25 cellular contexts compared by ENCODE assay signal in the genomic region with DNA sequence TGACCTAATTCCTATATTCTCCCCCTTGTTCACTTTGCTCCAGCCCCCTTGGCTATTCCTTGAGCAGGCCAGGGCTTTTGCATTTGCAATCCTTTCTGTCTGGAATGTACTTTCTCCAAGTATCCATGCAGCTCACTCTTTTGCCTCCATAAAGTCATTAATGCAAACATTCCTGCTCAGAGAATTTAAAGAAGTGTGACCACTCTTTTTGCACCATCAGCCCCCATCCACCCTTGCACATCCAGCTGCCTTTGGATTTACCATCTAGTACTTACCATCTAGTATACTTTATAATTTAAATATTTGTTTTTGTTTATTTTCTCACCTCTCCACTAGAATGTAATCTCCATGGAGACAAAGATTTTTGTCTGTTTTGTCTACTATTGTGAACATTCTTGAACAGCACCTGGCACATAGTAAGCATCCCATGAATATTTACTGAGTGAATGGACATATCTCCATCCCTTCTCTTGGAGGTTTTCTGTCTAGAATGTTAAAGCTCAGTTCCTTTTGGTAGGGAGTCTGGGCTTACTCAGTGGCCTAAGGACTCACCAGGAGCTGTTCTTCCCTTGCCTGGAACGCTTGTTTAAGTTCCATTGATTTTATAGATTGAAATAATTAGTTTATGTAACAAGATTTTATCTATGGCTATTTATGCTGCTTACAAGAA. TPM values are rescaled to one million over a fixed set of nuclear protein-coding genes. Genes with fewer than 3 reads are reported as not detected.
DNase-seq lines count a peak whose midpoint lies in the region; ATAC-seq and TF ChIP-seq lines count a peak whose summit lies in the region.
"Had no signal": no experiment of that assay in that cellular context is flagged by ENCODE, and none has a peak within 500 bp of the region (broad histone marks: within the 10 kb centered on the region; RNA-seq: fewer than 3 reads in every experiment).

No MANE protein-coding gene starts in this region.

- peaks cover 73% of the 10 kb centered on the region for H3K36me3 Mint-ChIP-seq in activated CD8-positive, alpha-beta T cell treated with anti-CD3 and anti-CD28 coated beads for 36 hours (ENCODE audit: low read depth)
- peaks cover 61% of the 10 kb centered on the region for H3K36me3 Mint-ChIP-seq in activated CD8-positive, alpha-beta T cell treated with anti-CD3 and anti-CD28 coated beads, Interleukin-2, amount 10 ng/mL, durations not matched to agents 7 days and 5 days (ENCODE audit: low read depth)
- H3K36me3 Mint-ChIP-seq in CD8-positive, alpha-beta memory T cell, result peaks cover 43 to 70% (median 45%) of the 10 kb centered on the region in 3 donors
- H3K36me3 Mint-ChIP-seq in immature natural killer cell, result peaks cover 32 to 56% (median 46%) of the 10 kb centered on the region in 3 donors
- H3K36me3 Mint-ChIP-seq in stimulated activated naive B cell treated with anti-CD40 and anti-IgM and Interleukin-4, amounts not matched to agents 10 μg/mL and 1 μg/mL and 100 μg/mL, for 72 hours, result peaks cover 54 to 78% of the 10 kb centered on the region in 2 donors
- peaks cover 72% of the 10 kb centered on the region for H3K36me3 Mint-ChIP-seq in activated naive CD8-positive, alpha-beta T cell treated with anti-CD3 and anti-CD28 coated beads for 36 hours

- H3K27ac ChIP-seq in CD8-positive, alpha-beta memory T cell (ENCODE audit: low read depth, low read length), result no peak overlapping the region
- H3K27ac ChIP-seq: BLaER1, PC-9, SJCRH30 had no signal

- H3K4me1 Mint-ChIP-seq in activated CD8-positive, alpha-beta T cell treated with anti-CD3 and anti-CD28 coated beads for 36 hours (ENCODE audit: low read depth), result peaks cover 82% of the 10 kb centered on the region
- H3K4me1 Mint-ChIP-seq in activated CD8-positive, alpha-beta T cell treated with anti-CD3 and anti-CD28 coated beads, Interleukin-2, amount 10 ng/mL, durations not matched to agents 7 days and 5 days (ENCODE audit: low read depth), result peaks cover 3% of the 10 kb centered on the region
- peaks cover 73 to 100% (median 77%) of the 10 kb centered on the region in 3 donors for H3K4me1 Mint-ChIP-seq in CD8-positive, alpha-beta memory T cell
- peaks cover 79 to 100% of the 10 kb centered on the region in 2 donors for H3K4me1 Mint-ChIP-seq in immature natural killer cell
- H3K4me1 Mint-ChIP-seq in stimulated activated naive B cell treated with anti-CD40 and anti-IgM and Interleukin-4, amounts not matched to agents 10 μg/mL and 1 μg/mL and 100 μg/mL, for 72 hours, result peaks cover 51 to 84% of the 10 kb centered on the region in 2 donors
- H3K4me1 Mint-ChIP-seq in activated naive CD8-positive, alpha-beta T cell treated with anti-CD3 and anti-CD28 coated beads for 36 hours, result peaks cover 55% of the 10 kb centered on the region

- peaks cover 33% of the 10 kb centered on the region for H3K4me1 ChIP-seq in CD8-positive, alpha-beta memory T cell (ENCODE audit: insufficient read depth, low read length)
- H3K4me1 ChIP-seq: BLaER1, SJCRH30 had no signal

- H3K4me3 Mint-ChIP-seq in activated CD8-positive, alpha-beta T cell treated with anti-CD3 and anti-CD28 coated beads for 36 hours, result no peak overlapping the region
- no peak overlapping the region for H3K4me3 Mint-ChIP-seq in activated CD8-positive, alpha-beta T cell treated with anti-CD3 and anti-CD28 coated beads, Interleukin-2, amount 10 ng/mL, durations not matched to agents 7 days and 5 days
- peak overlapping the region in 3 of 7 donors; percentile 7 to 74 (median 33) for H3K4me3 Mint-ChIP-seq in CD8-positive, alpha-beta memory T cell
- H3K4me3 Mint-ChIP-seq in immature natural killer cell, result no peak overlapping the region
- no peak overlapping the region for H3K4me3 Mint-ChIP-seq in stimulated activated naive B cell treated with anti-CD40 and anti-IgM and Interleukin-4, amounts not matched to agents 10 μg/mL and 1 μg/mL and 100 μg/mL, for 72 hours
- H3K4me3 Mint-ChIP-seq in activated naive CD8-positive, alpha-beta T cell treated with anti-CD3 and anti-CD28 coated beads for 36 hours, result no peak overlapping the region

- POLR2A ChIA-PET in activated CD8-positive, alpha-beta T cell treated with anti-CD3 and anti-CD28 coated beads for 36 hours (lab: Charles Lee), result no interaction called here
- POLR2A ChIA-PET in activated CD8-positive, alpha-beta T cell treated with anti-CD3 and anti-CD28 coated beads, Interleukin-2, amount 10 ng/mL, durations not matched to agents 7 days and 5 days (lab: Charles Lee), result no interaction called here
- POLR2A ChIA-PET in CD8-positive, alpha-beta memory T cell (lab: Charles Lee), result no interaction called here

- TF ChIP-seq CTCF in activated CD8-positive, alpha-beta T cell treated with anti-CD3 and anti-CD28 coated beads for 36 hours (IDR thresholded peaks at IDR 0.05), result no peak

- peaks cover 4% of the 10 kb centered on the region for H3K9me3 ChIP-seq in CD8-positive, alpha-beta memory T cell (ENCODE audit: low read length)

- CTCF ChIA-PET in activated CD8-positive, alpha-beta T cell treated with anti-CD3 and anti-CD28 coated beads for 36 hours (lab: Charles Lee), result interaction anchor here (1.2 to 1.4 kb wide), 2 partner anchors 16 to 29 kb away, joined by 3 to 5 read pairs; no protein-coding TSS in a partner anchor
- CTCF ChIA-PET in activated CD8-positive, alpha-beta T cell treated with anti-CD3 and anti-CD28 coated beads, Interleukin-2, amount 10 ng/mL, durations not matched to agents 7 days and 5 days (lab: Charles Lee), result interaction anchor here (1.4 to 2.2 kb wide), 3 partner anchors 12 to 19 kb away, joined by 3 to 8 read pairs (median 3); no protein-coding TSS in a partner anchor
- CTCF ChIA-PET in CD8-positive, alpha-beta memory T cell (lab: Charles Lee), result no interaction called here

- intact Hi-C loops in activated CD8-positive, alpha-beta T cell treated with anti-CD3 and anti-CD28 coated beads for 36 hours (cut with micrococcal nuclease), result no loop called here

- no peak overlapping the region for H3K4me3 ChIP-seq in CD8-positive, alpha-beta memory T cell (ENCODE audit: low read length)
- H3K4me3 ChIP-seq: BLaER1, GM12878, MG63, PC-9, SJCRH30 had no signal

- no peaks in the 10 kb centered on the region for H3K27me3 ChIP-seq in CD8-positive, alpha-beta memory T cell (ENCODE audit: insufficient read depth, low read length, poor library complexity, severe bottlenecking)
- H3K27me3 ChIP-seq: BLaER1, SJCRH30 had no signal

- peaks cover 16% of the 10 kb centered on the region for H3K36me3 ChIP-seq in CD8-positive, alpha-beta memory T cell (ENCODE audit: insufficient read depth, low read length)
- H3K36me3 ChIP-seq: BLaER1, MG63, SJCRH30 had no signal

- no peaks in the 10 kb centered on the region for H3K27me3 Mint-ChIP-seq in activated CD8-positive, alpha-beta T cell treated with anti-CD3 and anti-CD28 coated beads for 36 hours
- no peaks in the 10 kb centered on the region for H3K27me3 Mint-ChIP-seq in activated CD8-positive, alpha-beta T cell treated with anti-CD3 and anti-CD28 coated beads, Interleukin-2, amount 10 ng/mL, durations not matched to agents 7 days and 5 days (ENCODE audit: low read depth)
- no peaks in the 10 kb centered on the region for H3K27me3 Mint-ChIP-seq in CD8-positive, alpha-beta memory T cell
- H3K27me3 Mint-ChIP-seq in immature natural killer cell (ENCODE audit: low read depth in 3 of 3), result no peaks in the 10 kb centered on the region
- H3K27me3 Mint-ChIP-seq in stimulated activated naive B cell treated with anti-CD40 and anti-IgM and Interleukin-4, amounts not matched to agents 10 μg/mL and 1 μg/mL and 100 μg/mL, for 72 hours, result no peaks in the 10 kb centered on the region
- no peaks in the 10 kb centered on the region for H3K27me3 Mint-ChIP-seq in activated naive CD8-positive, alpha-beta T cell treated with anti-CD3 and anti-CD28 coated beads for 36 hours
- H3K27me3 Mint-ChIP-seq: CD4-positive, alpha-beta memory T cell had no signal

- peaks cover 38% of the 10 kb centered on the region for H3K9me3 Mint-ChIP-seq in activated CD8-positive, alpha-beta T cell treated with anti-CD3 and anti-CD28 coated beads for 36 hours
- peaks cover 28% of the 10 kb centered on the region for H3K9me3 Mint-ChIP-seq in activated CD8-positive, alpha-beta T cell treated with anti-CD3 and anti-CD28 coated beads, Interleukin-2, amount 10 ng/mL, durations not matched to agents 7 days and 5 days (ENCODE audit: insufficient read depth)
- peaks cover 9 to 21% (median 10%) of the 10 kb centered on the region in 5 donors for H3K9me3 Mint-ChIP-seq in CD8-positive, alpha-beta memory T cell
- H3K9me3 Mint-ChIP-seq in immature natural killer cell, result peaks cover under 1 to 10% (median 4%) of the 10 kb centered on the region in 6 donors
- H3K9me3 Mint-ChIP-seq in stimulated activated naive B cell treated with anti-CD40 and anti-IgM and Interleukin-4, amounts not matched to agents 10 μg/mL and 1 μg/mL and 100 μg/mL, for 72 hours, result peaks cover 13 to 25% of the 10 kb centered on the region in 2 donors
- H3K9me3 Mint-ChIP-seq in activated naive CD8-positive, alpha-beta T cell treated with anti-CD3 and anti-CD28 coated beads for 36 hours, result peaks cover 31% of the 10 kb centered on the region

- no peak for DNase-seq in activated CD8-positive, alpha-beta T cell treated with anti-CD3 and anti-CD28 coated beads for 36 hours
- DNase-seq in activated CD8-positive, alpha-beta T cell treated with anti-CD3 and anti-CD28 coated beads, Interleukin-2, amount 10 ng/mL, durations not matched to agents 7 days and 5 days, result no peak
- no peak for DNase-seq in CD8-positive, alpha-beta memory T cell
- DNase-seq in immature natural killer cell (no peak), AG20443 (ENCODE audit: low spot score) (no peak)
- no peak for DNase-seq in stimulated activated naive B cell treated with anti-CD40 and anti-IgM and Interleukin-4, amounts not matched to agents 10 μg/mL and 1 μg/mL and 100 μg/mL, for 72 hours
- DNase-seq in activated naive CD8-positive, alpha-beta T cell treated with anti-CD3 and anti-CD28 coated beads for 36 hours, result no peak
- DNase-seq: 8988T; ACHN; CD4-positive, alpha-beta memory T cell; DMS 273 treated with DMSO at 0.1 percent for 48 hours; DMS79; EL; HCEC 1CT; MG63; NCI-H2029; NCI-H446 treated with DMSO at 0.1 percent for 48 hours; NCI-H526 treated with DMSO at 0.1 percent for 48 hours; PC-9; SJCRH30 had no signal

- ATAC-seq in activated CD8-positive, alpha-beta T cell treated with anti-CD3 and anti-CD28 coated beads for 36 hours, result no peak
- ATAC-seq in activated CD8-positive, alpha-beta T cell treated with anti-CD3 and anti-CD28 coated beads, Interleukin-2, amount 10 ng/mL, durations not matched to agents 7 days and 5 days, result no peak
- no peak for ATAC-seq in stimulated activated naive B cell treated with anti-CD40 and anti-IgM and Interleukin-4, amounts not matched to agents 10 μg/mL and 1 μg/mL and 100 μg/mL, for 72 hours (replicated peaks)
- ATAC-seq in GM19324 (IDR thresholded peaks at IDR 0.05; ENCODE audit: low FRiP score, unreplicated experiment), result no peak
- ATAC-seq: GM12878 had no signal

- peak overlapping the region; percentile 14 for H3K27ac Mint-ChIP-seq in activated CD8-positive, alpha-beta T cell treated with anti-CD3 and anti-CD28 coated beads for 36 hours
- no peak overlapping the region for H3K27ac Mint-ChIP-seq in activated CD8-positive, alpha-beta T cell treated with anti-CD3 and anti-CD28 coated beads, Interleukin-2, amount 10 ng/mL, durations not matched to agents 7 days and 5 days
- H3K27ac Mint-ChIP-seq in CD8-positive, alpha-beta memory T cell, result peak overlapping the region in 6 of 8 donors; percentile 1 to 81 (median 58)
- H3K27ac Mint-ChIP-seq in immature natural killer cell, result peak overlapping the region; percentile 12 to 76 (median 63)
- H3K27ac Mint-ChIP-seq in stimulated activated naive B cell treated with anti-CD40 and anti-IgM and Interleukin-4, amounts not matched to agents 10 μg/mL and 1 μg/mL and 100 μg/mL, for 72 hours, result peak overlapping the region; percentile 86
- H3K27ac Mint-ChIP-seq in activated naive CD8-positive, alpha-beta T cell treated with anti-CD3 and anti-CD28 coated beads for 36 hours, result no peak overlapping the region

RNA-seq across cellular contexts. Expression of gene SLAMF6, which starts 22.6 kb away (rescaled TPM):
- total RNA-seq in activated CD8-positive, alpha-beta T cell treated with anti-CD3 and anti-CD28 coated beads for 36 hours, result 10 to 100 TPM; 42.8 to 43.9 TPM
- 10 to 100 TPM; 23.9 to 24.7 TPM for total RNA-seq in activated CD8-positive, alpha-beta T cell treated with anti-CD3 and anti-CD28 coated beads, Interleukin-2, amount 10 ng/mL, durations not matched to agents 7 days and 5 days
- 10 to 100 TPM; 28.3 to 30.7 TPM for total RNA-seq in CD8-positive, alpha-beta memory T cell
- 201 TPM for polyA plus RNA-seq in CD8-positive, alpha-beta memory T cell
- polyA plus RNA-seq in immature natural killer cell, result 100 to 1,000 TPM; 105 to 210 (median 125) TPM
- total RNA-seq in activated naive CD8-positive, alpha-beta T cell treated with anti-CD3 and anti-CD28 coated beads for 36 hours, result 10 to 100 TPM; 46.8 to 48.1 TPM
- total RNA-seq: H1, PC-9, RPMI7951, SJCRH30 had no signal
- polyA plus RNA-seq: H1 had no signal

Comparison
In these comparisons a context has a peak if more than half of its experiments do, and no peak if none do; other contexts are left out.
1. H3K27ac Mint-ChIP-seq: peak in activated CD8-positive, alpha-beta T cell treated with anti-CD3 and anti-CD28 coated beads for 36 hours (single experiment), CD8-positive, alpha-beta memory T cell (6 of 8), immature natural killer cell (6 of 6) and stimulated activated naive B cell treated with anti-CD40 and anti-IgM and Interleukin-4, amounts not matched to agents 10 μg/mL and 1 μg/mL and 100 μg/mL, for 72 hours (single experiment); none in activated CD8-positive, alpha-beta T cell treated with anti-CD3 and anti-CD28 coated beads, Interleukin-2, amount 10 ng/mL, durations not matched to agents 7 days and 5 days (single experiment) and activated naive CD8-positive, alpha-beta T cell treated with anti-CD3 and anti-CD28 coated beads for 36 hours (single experiment).